8 cellular contexts compared by ENCODE assay signal in the genomic region with DNA sequence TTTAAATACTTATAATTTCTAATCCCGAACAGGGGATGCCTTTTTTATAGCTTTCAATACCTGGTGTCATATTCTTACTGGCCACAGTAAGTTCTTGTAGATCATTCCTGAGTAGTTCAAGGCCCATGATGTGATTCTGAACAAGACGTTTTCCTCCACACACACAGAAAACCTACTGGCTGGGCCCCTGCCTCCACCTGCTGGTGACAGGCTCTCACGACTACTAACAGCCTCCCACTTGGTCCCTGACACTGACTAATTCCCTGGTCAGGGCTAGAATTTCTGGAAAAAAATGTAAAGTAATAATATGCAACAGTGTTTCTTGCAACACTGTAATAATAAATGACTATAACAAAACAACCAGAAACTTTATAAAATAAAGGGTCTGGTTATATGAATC. TPM values are rescaled to one million over a fixed set of nuclear protein-coding genes. Genes with fewer than 3 reads are reported as not detected.
DNase-seq lines count a peak whose midpoint lies in the region; ATAC-seq and TF ChIP-seq lines count a peak whose summit lies in the region.

No MANE protein-coding gene starts in this region.

- H3K4me3 ChIP-seq in A673 (ENCODE audit: low read depth, low read length, poor library complexity, severe bottlenecking) (no peak overlapping the region), colonic mucosa (no peak overlapping the region)

- TF ChIP-seq CTCF in A673 (conservative IDR thresholded peaks at IDR 0.05; ENCODE audit: low read depth, low read length) (peak; percentile 77), GM12872 (IDR thresholded peaks at IDR 0.05; ENCODE audit: insufficient read depth, low read depth, low read length) (peak; percentile 78), colonic mucosa (IDR thresholded peaks at IDR 0.05) (peak; percentile 47)

- no peak overlapping the region for H3K4me3 Mint-ChIP-seq in stimulated activated naive CD8-positive, alpha-beta T cell treated with anti-CD3 and anti-CD28 coated beads, Interleukin-15, amount 100 ng/mL, for 72 hours

- peak; percentile 70 for DNase-seq in A673 (ENCODE audit: low spot score)
- DNase-seq in SHP77 treated with DMSO at 0.1 percent for 48 hours (lab: John Stamatoyannopoulos, UW) = peak; percentile 10
- peak; percentile 57 for DNase-seq in colonic mucosa
- DNase-seq in left lobe of liver (ENCODE audit: low spot score) = no peak
- DNase-seq in stimulated activated naive CD8-positive, alpha-beta T cell treated with anti-CD3 and anti-CD28 coated beads, Interleukin-15, amount 100 ng/mL, for 72 hours = peak; percentile 27

- H3K9me3 ChIP-seq in A673 (ENCODE audit: low read depth, low read length, poor library complexity, severe bottlenecking) = no peaks in the 10 kb centered on the region
- H3K9me3 ChIP-seq in KOPT-K1 (ENCODE audit: insufficient read depth, low read length, poor library complexity, severe bottlenecking) = no peaks in the 10 kb centered on the region
- H3K9me3 ChIP-seq in colonic mucosa = no peaks in the 10 kb centered on the region

- ATAC-seq in left lobe of liver = peak; percentile 81
- ATAC-seq in stimulated activated naive CD8-positive, alpha-beta T cell treated with anti-CD3 and anti-CD28 coated beads, Interleukin-15, amount 100 ng/mL, for 72 hours = peak; percentile 42
- no peak for ATAC-seq in GM18870 (IDR thresholded peaks at IDR 0.05; ENCODE audit: unreplicated experiment)

- H3K9ac ChIP-seq in colonic mucosa (ENCODE audit: low read depth in 2 of 2, low read length in 2 of 2) = no peak overlapping the region

- no peaks in the 10 kb centered on the region for H3K27me3 Mint-ChIP-seq in stimulated activated naive CD8-positive, alpha-beta T cell treated with anti-CD3 and anti-CD28 coated beads, Interleukin-15, amount 100 ng/mL, for 72 hours

- intact Hi-C loops in A673 (cut with micrococcal nuclease; ENCODE audit: unreplicated experiment) (loop anchor here (2.0 to 5.0 kb wide), 3 partner anchors 204 to 535 kb away; no protein-coding TSS in a partner anchor), colonic mucosa (cut with DNase I) (loop anchor here (2.0 to 5.0 kb wide), 2 partner anchors 205 to 300 kb away; no protein-coding TSS in a partner anchor)

- H3K27ac ChIP-seq in A673 (ENCODE audit: low read depth, low read length, poor library complexity, severe bottlenecking) (no peak overlapping the region), KOPT-K1 (ENCODE audit: low read depth, low read length, poor library complexity, severe bottlenecking) (peak overlapping the region; percentile 20), colonic mucosa (no peak overlapping the region)

- POLR2A ChIA-PET in A673 (lab: Charles Lee; ENCODE audit: low non-redundant PET) = no interaction called here

- no TSS peak for BruUV-seq in A673 (replicated peaks; lab: Mats Ljungman, UMichigan)

- no peak overlapping the region for H3K27ac Mint-ChIP-seq in stimulated activated naive CD8-positive, alpha-beta T cell treated with anti-CD3 and anti-CD28 coated beads, Interleukin-15, amount 100 ng/mL, for 72 hours

- H3K4me1 ChIP-seq in A673 (ENCODE audit: insufficient read depth, low read length, poor library complexity, severe bottlenecking) (peaks cover 15% of the 10 kb centered on the region), colonic mucosa (no peaks in the 10 kb centered on the region)

- H3K9me3 Mint-ChIP-seq in stimulated activated naive CD8-positive, alpha-beta T cell treated with anti-CD3 and anti-CD28 coated beads, Interleukin-15, amount 100 ng/mL, for 72 hours = no peaks in the 10 kb centered on the region

- H3K27me3 ChIP-seq in A673 (replicated peaks; ENCODE audit: insufficient read depth, low read depth, low read length, poor library complexity) (no peaks in the 10 kb centered on the region), colonic mucosa (no peaks in the 10 kb centered on the region)

- peaks cover 8% of the 10 kb centered on the region for H3K4me1 Mint-ChIP-seq in stimulated activated naive CD8-positive, alpha-beta T cell treated with anti-CD3 and anti-CD28 coated beads, Interleukin-15, amount 100 ng/mL, for 72 hours

- CTCF ChIA-PET in A673 (lab: Charles Lee) = interaction anchor here (0.6 to 2.2 kb wide), 10 partner anchors 14 to 1588 kb away, joined by 3 to 22 read pairs (median 4); no protein-coding TSS in a partner anchor

- no peaks in the 10 kb centered on the region for H3K36me3 ChIP-seq in A673 (ENCODE audit: insufficient read depth, low read length, poor library complexity, severe bottlenecking)
- H3K36me3 ChIP-seq in KOPT-K1 (ENCODE audit: insufficient read depth, low read length) = peaks cover 48% of the 10 kb centered on the region; the same call in 1 of the 2 replicates
- peaks cover 6% of the 10 kb centered on the region for H3K36me3 ChIP-seq in colonic mucosa

RNA-seq across cellular contexts. Expression of gene RIPK4, which starts 50.4 kb away (rescaled TPM):
- 16.0 and 17.0 TPM in 2 replicates for total RNA-seq in A673 (2021)
- total RNA-seq in colonic mucosa = 10 to 100 TPM; 10.1 to 10.5 TPM
- total RNA-seq in left lobe of liver = 8.2 TPM
